Comparison of ENCODE assay signal across 11 cellular contexts in the genomic region with DNA sequence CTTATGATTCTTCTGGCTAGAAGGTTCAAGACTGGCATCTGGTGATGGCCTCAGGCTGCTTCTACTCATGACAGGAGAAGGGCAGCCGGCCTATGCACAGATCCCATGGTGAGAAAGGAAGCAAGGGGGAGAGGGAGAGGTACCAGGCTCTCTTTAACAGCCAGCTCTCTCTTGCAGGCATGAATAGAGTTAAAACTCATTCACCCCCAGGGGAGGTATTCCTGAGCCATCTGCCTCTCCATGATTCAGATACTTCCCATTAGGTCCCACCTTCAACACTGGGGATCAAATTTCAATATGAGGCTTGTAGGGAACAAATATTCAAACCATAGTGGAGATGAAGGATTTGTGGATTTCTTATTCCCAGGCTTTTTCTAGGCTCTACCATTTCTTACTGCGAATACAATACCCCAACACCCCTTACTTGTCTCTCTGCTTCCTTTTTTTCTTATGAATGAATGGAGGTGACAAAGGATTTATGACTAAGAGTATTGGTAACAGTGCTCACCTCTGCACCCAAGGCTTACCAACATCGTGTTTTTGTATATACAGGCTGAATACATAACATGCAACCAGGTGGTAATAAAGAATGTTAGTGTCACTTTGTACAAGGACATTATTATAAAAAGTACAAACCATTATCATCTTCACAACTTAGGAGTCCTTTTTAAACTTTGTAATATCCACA.
DNase-seq lines count a peak whose midpoint lies in the region; ATAC-seq, FAIRE-seq and TF ChIP-seq lines count a peak whose summit lies in the region.
"Had no signal": no experiment of that assay in that cellular context is flagged by ENCODE, and none has a peak within 500 bp of the region (broad histone marks: within the 10 kb centered on the region; RNA-seq: fewer than 3 reads in every experiment).

No MANE protein-coding gene starts in this region.

- dilution Hi-C loops in keratinocyte (cut with MboI; ENCODE audit: extremely low pct_ligation_motif_present, low sequenced_read_pairs): no loop called here

- TF ChIP-seq CTCF in RWPE1 (conservative IDR thresholded peaks at IDR 0.05; ENCODE audit: low read depth) (no peak), keratinocyte (optimal IDR thresholded peaks at IDR 0.05 in 1 of 3, IDR thresholded peaks at IDR 0.05 in 1 of 3, conservative IDR thresholded peaks at IDR 0.05 in 1 of 3; ENCODE audit: extremely low read depth in 1 of 3, insufficient read depth in 2 of 3, low read length in 3 of 3) (no peak), Caco-2 (IDR thresholded peaks at IDR 0.05; ENCODE audit: insufficient read depth in 1 of 2, low read depth in 1 of 2, low read length in 1 of 2, severe bottlenecking in 1 of 2, unreplicated experiment in 1 of 2) (no peak)

- no peak overlapping the region for H3K9ac ChIP-seq in keratinocyte (ENCODE audit: control insufficient read depth, extremely low read depth, insufficient read depth, low read length)

- H3K36me3 Mint-ChIP-seq in Caco-2 (ENCODE audit: insufficient read depth, unreplicated experiment): no peaks in the 10 kb centered on the region

- H3K4me1 ChIP-seq in keratinocyte (ENCODE audit: control insufficient read depth, extremely low read depth, insufficient read depth, low read length): peaks cover 13% of the 10 kb centered on the region
- no peaks in the 10 kb centered on the region for H3K4me1 ChIP-seq in Caco-2
- H3K4me1 ChIP-seq: breast epithelium had no signal

- no TSS peak for BruUV-seq in Caco-2 (replicated peaks; lab: Mats Ljungman, UMichigan)

- H3K9me1 ChIP-seq in keratinocyte (ENCODE audit: control insufficient read depth, extremely low read depth, insufficient read depth, low read length): no peaks in the 10 kb centered on the region

- in situ Hi-C loops in G401 (cut with HindIII; ENCODE audit: low sequenced_read_pairs): no loop called here

- POLR2A ChIA-PET in RWPE1 (lab: Yijun Ruan, JAX; ENCODE audit: low non-redundant PET) (no interaction called here), Caco-2 (lab: Charles Lee) (no interaction called here)

- H3K9me3 ChIP-seq in keratinocyte (ENCODE audit: control insufficient read depth, low read depth, low read length) (no peaks in the 10 kb centered on the region), Caco-2 (no peaks in the 10 kb centered on the region)
- H3K9me3 ChIP-seq: breast epithelium had no signal

- no peak overlapping the region for H3K27ac Mint-ChIP-seq in Caco-2 (ENCODE audit: unreplicated experiment)

- H3K4me3 ChIP-seq in keratinocyte (ENCODE audit: control insufficient read depth in 2 of 3, extremely low read depth in 1 of 3, insufficient read depth in 2 of 3, low read depth in 1 of 3, low read length in 3 of 3) (no peak overlapping the region), Caco-2 (ENCODE audit: low read depth, low read length) (no peak overlapping the region)
- H3K4me3 ChIP-seq: breast epithelium had no signal

- H3K36me3 ChIP-seq in keratinocyte (ENCODE audit: control insufficient read depth in 2 of 2, extremely low read depth in 1 of 2, insufficient read depth in 2 of 2, low read length in 2 of 2) (no peaks in the 10 kb centered on the region), Caco-2 (ENCODE audit: control insufficient read depth, insufficient read depth, low read length) (no peaks in the 10 kb centered on the region)
- H3K36me3 ChIP-seq: breast epithelium had no signal

- H3K79me2 ChIP-seq in keratinocyte (ENCODE audit: control insufficient read depth, insufficient read depth, low read length): no peaks in the 10 kb centered on the region

- H3K4me3 Mint-ChIP-seq in Caco-2 (ENCODE audit: unreplicated experiment): no peak overlapping the region

- ATAC-seq in HG03520 (IDR thresholded peaks at IDR 0.05; ENCODE audit: unreplicated experiment) (peak; percentile 23), HG02571 (IDR thresholded peaks at IDR 0.05; ENCODE audit: unreplicated experiment) (no peak), GM21360 (IDR thresholded peaks at IDR 0.05; ENCODE audit: unreplicated experiment) (no peak)

- H3K27me3 Mint-ChIP-seq in Caco-2 (ENCODE audit: insufficient read depth, unreplicated experiment): no peaks in the 10 kb centered on the region

- H3K9me3 Mint-ChIP-seq in Caco-2 (ENCODE audit: unreplicated experiment): no peaks in the 10 kb centered on the region

- no peaks in the 10 kb centered on the region for H3K4me1 Mint-ChIP-seq in Caco-2 (ENCODE audit: low read depth, unreplicated experiment)

- FAIRE-seq in keratinocyte (lab: Jason Lieb, UNC): peak; percentile 63
- FAIRE-seq in HTR-8/SVneo (lab: Jason Lieb, UNC): no peak

- DNase-seq in G401 (ENCODE audit: low spot score): peak; percentile 25
- DNase-seq in RWPE1 (ENCODE audit: low spot score): peak; percentile 8
- DNase-seq in keratinocyte (ENCODE audit: low read depth, low spot score): no peak
- no peak for DNase-seq in HTR-8/SVneo (ENCODE audit: insufficient read length, low spot score)
- DNase-seq in Caco-2: no peak
- DNase-seq: DMS79, NCI-H82 had no signal

- CTCF ChIA-PET in RWPE1 (lab: Yijun Ruan, JAX) (interaction anchor here (0.5 kb wide), 1 partner anchor 432 kb away, joined by 3 read pairs; no protein-coding TSS in a partner anchor), Caco-2 (lab: Charles Lee) (no interaction called here)

- H3K27me3 ChIP-seq in keratinocyte (ENCODE audit: control insufficient read depth, extremely low read depth, insufficient read depth, low read length) (no peaks in the 10 kb centered on the region), Caco-2 (replicated peaks; ENCODE audit: control insufficient read depth, insufficient read depth, low read length) (no peaks in the 10 kb centered on the region)
- H3K27me3 ChIP-seq: breast epithelium had no signal

- intact Hi-C loops in Caco-2 (cut with micrococcal nuclease; ENCODE audit: unreplicated experiment): no loop called here

- no peak overlapping the region; the same call in 1 of the 2 replicates for H3K27ac ChIP-seq in RWPE1
- no peak overlapping the region for H3K27ac ChIP-seq in keratinocyte (ENCODE audit: control insufficient read depth, insufficient read depth, low read length)
- H3K27ac ChIP-seq: breast epithelium had no signal

- no peak overlapping the region for H3K4me2 ChIP-seq in keratinocyte (ENCODE audit: control insufficient read depth, extremely low read depth, insufficient read depth, low read depth, low read length)

- H4K20me1 ChIP-seq in keratinocyte (ENCODE audit: control insufficient read depth, extremely low read depth, insufficient read depth, low read length): no peaks in the 10 kb centered on the region

- H2AFZ ChIP-seq in keratinocyte (ENCODE audit: control insufficient read depth, low read length): no peak overlapping the region

Comparison
In these comparisons a context has a peak if more than half of its experiments do, and no peak if none do; other contexts are left out.
1. DNase-seq: peak in G401 (single experiment) and RWPE1 (single experiment); none in keratinocyte (single experiment), HTR-8/SVneo (single experiment) and Caco-2 (0 of 2).